In genomic region chr4:124712417-124713212, GRCh38 we compare ENCODE assay signal across 8 cellular contexts. TPM values are rescaled to one million over a fixed set of nuclear protein-coding genes. Genes with fewer than 3 reads are reported as not detected.
DNase-seq lines count a peak whose midpoint lies in the region; ATAC-seq and TF ChIP-seq lines count a peak whose summit lies in the region.

TSS of gene ANKRD50 (minus strand) at chr4:124712732. CDS start at chr4:124710511, 2,221 bp downstream.

- peaks cover 2% of the 10 kb centered on the region; the same call in 1 of the 2 replicates for H4K20me1 ChIP-seq in GM23338 (replicated peaks; ENCODE audit: insufficient read depth)

- H3K4me1 ChIP-seq in GM23338 (ENCODE audit: insufficient read depth) (peaks cover 38% of the 10 kb centered on the region), foreskin keratinocyte (peaks cover 40% of the 10 kb centered on the region), subcutaneous abdominal adipose tissue (ENCODE audit: control insufficient read depth in 5 of 5, insufficient read depth in 5 of 5, low read length in 5 of 5) (peaks cover 5 to 36% (median 31%) of the 10 kb centered on the region in 5 donors)

- H3K9ac ChIP-seq in subcutaneous abdominal adipose tissue (ENCODE audit: low read length in 5 of 5), result peak within 1 kb of the TSS; percentile 79 to 95 (median 88)

- no peaks in the 10 kb centered on the region for H3K36me3 ChIP-seq in GM23338 (ENCODE audit: insufficient read depth)
- H3K36me3 ChIP-seq in subcutaneous abdominal adipose tissue (ENCODE audit: control insufficient read depth in 5 of 5, insufficient read depth in 5 of 5, low read length in 5 of 5), result peaks cover 0 to under 1% (median 0%) of the 10 kb centered on the region in 5 donors

- H3K9me3 ChIP-seq in subcutaneous abdominal adipose tissue (ENCODE audit: control insufficient read depth in 5 of 5, low read length in 5 of 5), result no peaks in the 10 kb centered on the region

- no peaks in the 10 kb centered on the region for H3F3A ChIP-seq in GM23338 (replicated peaks; ENCODE audit: low read depth)

- peak within 1 kb of the TSS; percentile 87 for H3K4me2 ChIP-seq in GM23338

- H3K36me3 Mint-ChIP-seq in GM23338 (ENCODE audit: low read depth) (peaks cover 6% of the 10 kb centered on the region; the same call in 2 of the 3 replicates), neural crest cell (ENCODE audit: low read depth) (no peaks in the 10 kb centered on the region)

- TF ChIP-seq CTCF in GM23338 (conservative IDR thresholded peaks at IDR 0.05; ENCODE audit: low read depth in 2 of 2), result no peak
- TF ChIP-seq CTCF in foreskin keratinocyte (conservative IDR thresholded peaks at IDR 0.05), result no peak
- TF ChIP-seq CTCF in neural crest cell (conservative IDR thresholded peaks at IDR 0.05), result no peak

- H3K27me3 ChIP-seq in GM23338 (ENCODE audit: insufficient read depth) (no peaks in the 10 kb centered on the region), foreskin keratinocyte (no peaks in the 10 kb centered on the region), subcutaneous abdominal adipose tissue (ENCODE audit: control insufficient read depth in 5 of 5, insufficient read depth in 4 of 5, low read length in 5 of 5) (no peaks in the 10 kb centered on the region)

- ATAC-seq in GM23338, result peak; percentile 73
- peak; percentile 78 for ATAC-seq in foreskin keratinocyte

- DNase-seq in EH (ENCODE audit: low read depth) (peak; percentile 95), GM23338 (ENCODE audit: low spot score) (peak; percentile 92), Kasumi-1 (lab: John Stamatoyannopoulos, UW) (peak; percentile 81 to 87), RPMI7951 (ENCODE audit: low read depth) (peak; percentile 92), foreskin keratinocyte (peak; percentile 77 to 86), neural crest cell (ENCODE audit: low read depth, low spot score) (peak; percentile 85)
- peak; percentile 17 to 67 (median 26) for DNase-seq in activated naive CD4-positive, alpha-beta T cell (lab: John Stamatoyannopoulos, UW)

- H3K27me3 Mint-ChIP-seq in GM23338 (ENCODE audit: insufficient read depth, low read depth, poor library complexity) (peaks cover 5% of the 10 kb centered on the region), neural crest cell (ENCODE audit: low read depth) (no peaks in the 10 kb centered on the region)

- no peaks in the 10 kb centered on the region for H3K9me2 ChIP-seq in GM23338 (ENCODE audit: insufficient read depth)

- H3K79me2 ChIP-seq in GM23338 (replicated peaks; ENCODE audit: insufficient read depth), result peaks cover 43% of the 10 kb centered on the region

- peak within 1 kb of the TSS; percentile 92 for H3K27ac ChIP-seq in GM23338 (ENCODE audit: low read depth)
- peak within 1 kb of the TSS; percentile 91 for H3K27ac ChIP-seq in foreskin keratinocyte
- H3K27ac ChIP-seq in subcutaneous abdominal adipose tissue (ENCODE audit: low read depth, low read length), result peak within 1 kb of the TSS; percentile 94

- H3K4me1 Mint-ChIP-seq in GM23338, result peaks cover 22% of the 10 kb centered on the region
- H3K4me1 Mint-ChIP-seq in neural crest cell, result peaks cover 23% of the 10 kb centered on the region

- no peaks in the 10 kb centered on the region for H3K9me3 Mint-ChIP-seq in GM23338
- H3K9me3 Mint-ChIP-seq in neural crest cell, result no peaks in the 10 kb centered on the region

- H2AFZ ChIP-seq in GM23338, result peak within 1 kb of the TSS; percentile 28; the same call in 1 of the 2 replicates

- H3K4me3 ChIP-seq in GM23338 (peak within 1 kb of the TSS; percentile 79), subcutaneous abdominal adipose tissue (ENCODE audit: low read depth in 1 of 5, low read length in 5 of 5) (peak within 1 kb of the TSS; percentile 91 to 97 (median 92))

- peak within 1 kb of the TSS; percentile 85 for H3K4me3 Mint-ChIP-seq in GM23338
- H3K4me3 Mint-ChIP-seq in neural crest cell, result peak within 1 kb of the TSS; percentile 96

- H3K27ac Mint-ChIP-seq in GM23338 (peak within 1 kb of the TSS; percentile 100), neural crest cell (ENCODE audit: unreplicated experiment) (peak within 1 kb of the TSS; percentile 100)

TF ChIP-seq in GM23338, 12 proteins besides CTCF, POLR2A, EP300 and RAD21 (continues in another document):
- TF ChIP-seq ETS1 (IDR thresholded peaks at IDR 0.05) (peak; percentile 55; the same call in 1 of the 2 replicates), JUNB (IDR thresholded peaks at IDR 0.05; ENCODE audit: unreplicated experiment) (no peak), NANOG (IDR thresholded peaks at IDR 0.05; ENCODE audit: borderline replicate concordance) (no peak), ZNF331 (CRISPR knock-in tag; IDR thresholded peaks at IDR 0.05; ENCODE audit: low read depth) (no peak), REST (IDR thresholded peaks at IDR 0.05; ENCODE audit: unreplicated experiment) (peak; percentile 14), EZH2 (IDR thresholded peaks at IDR 0.05; ENCODE audit: low read depth, unreplicated experiment) (no peak)

RNA-seq across cellular contexts. Expression of gene ANKRD50, which starts in this region (rescaled TPM):
- total RNA-seq in GM23338 (2014; rRNA removed; shearing (Covaris generic)), result 25.8 and 27.6 TPM in 2 replicates
- 5.2 and 5.9 TPM in 2 replicates for polyA plus RNA-seq in GM23338 (2016; fragmentation: Nextera tagmentation; extraction: Ambion mirVana)
- 9.5 and 11.4 TPM in 2 replicates for total RNA-seq in RPMI7951 (2014; rRNA removed; shearing (Covaris generic))
- total RNA-seq in foreskin keratinocyte, result 15.8 and 17.3 TPM in 2 replicates
- polyA plus RNA-seq in foreskin keratinocyte, result 2.1 and 2.2 TPM in 2 replicates
- 26.9 and 29.3 TPM in 2 replicates for total RNA-seq in neural crest cell

Comparison
In these comparisons a context has a peak if more than half of its experiments do, and no peak if none do; other contexts are left out.
1. Peak in every context shown above with its lines: DNase-seq, ATAC-seq, H3K4me3 ChIP-seq and H3K27ac ChIP-seq.
2. DNase-seq: peak in every context shown above with its lines; median percentile 95 in EH; 92 in GM23338; 92 in RPMI7951; 85 in neural crest cell; 84 in Kasumi-1; 82 in foreskin keratinocyte; 26 in activated naive CD4-positive, alpha-beta T cell.